1 cellular context compared by ENCODE assay signal in genomic region chr16:4365615-4366014, GRCh38.
TF ChIP-seq lines count a peak whose summit lies in the region.

No MANE protein-coding gene starts in this region.

TF ChIP-seq in HepG2, 621 proteins besides CTCF, POLR2A, EP300 and RAD21:
- TF ChIP-seq ZFP82 (CRISPR knock-in tag; IDR thresholded peaks at IDR 0.05; ENCODE audit: borderline replicate concordance) (no peak), ZNF687 (CRISPR knock-in tag; IDR thresholded peaks at IDR 0.05) (0 out of 2 replicates have a peak, but pooled peaks have one; percentile 8)
